Comparison of ENCODE assay signal across 1 cellular context in the genomic region with DNA sequence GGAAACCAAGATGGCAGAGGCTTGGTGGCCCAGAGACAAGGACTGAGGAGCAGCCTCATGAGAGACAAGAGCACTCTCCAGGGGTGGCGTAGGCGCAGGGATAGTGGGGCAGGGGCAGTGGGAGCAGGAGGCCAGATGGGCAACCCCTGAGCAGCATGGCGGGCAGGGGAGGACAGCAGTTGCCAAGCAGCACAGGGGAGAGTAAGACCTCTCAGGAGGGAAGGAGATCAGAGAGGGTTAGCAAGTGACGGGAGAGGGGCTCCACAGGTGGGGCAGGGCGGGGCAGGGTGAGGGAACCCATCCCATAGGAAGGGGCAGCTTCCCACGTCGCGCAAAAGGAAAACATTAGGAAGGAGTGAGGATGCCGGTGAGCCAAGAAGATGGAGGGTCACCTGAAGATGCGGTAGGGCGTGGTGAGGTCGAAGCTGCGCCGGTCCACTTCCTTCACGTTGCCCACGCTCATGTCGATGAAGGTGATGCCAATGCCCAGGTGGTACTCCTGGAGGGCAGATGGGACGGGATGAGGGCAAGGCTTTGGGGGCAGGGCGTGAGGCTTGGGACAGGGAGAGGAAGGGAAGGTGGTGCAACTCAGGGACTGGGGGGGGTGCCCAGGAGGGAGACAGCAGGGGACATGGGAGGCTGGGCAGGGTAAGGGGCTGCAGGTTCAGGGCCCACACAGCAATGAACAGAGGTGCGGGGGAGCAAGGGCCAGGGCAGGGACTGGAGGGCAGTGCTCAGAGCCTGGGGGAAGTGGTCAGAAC.
TF ChIP-seq lines count a peak whose summit lies in the region.

No MANE protein-coding gene starts in this region.

TF ChIP-seq in IMR-90, 13 proteins besides CTCF, POLR2A, EP300 and RAD21 (continued from another document):
- TF ChIP-seq CHD1 (IDR thresholded peaks at IDR 0.05; ENCODE audit: low read depth, low read length), result no peak
